In genomic region chr12:111976860-111977259, GRCh38 we compare ENCODE assay signal across 22 cellular contexts. TPM values are rescaled to one million over a fixed set of nuclear protein-coding genes. Genes with fewer than 3 reads are reported as not detected.
A peak's percentile ranks its signal among the peaks of the same experiment; 100 is the strongest.
DNase-seq lines count a peak whose midpoint lies in the region; ATAC-seq and TF ChIP-seq lines count a peak whose summit lies in the region.
"Had no signal": no experiment of that assay in that cellular context is flagged by ENCODE, and none has a peak within 500 bp of the region (broad histone marks: within the 10 kb centered on the region; RNA-seq: fewer than 3 reads in every experiment).

No MANE protein-coding gene starts in this region.

- H3K9ac ChIP-seq in SK-N-MC (ENCODE audit: insufficient read length), result no peak overlapping the region

- DNase-seq in activated naive CD4-positive, alpha-beta T cell treated with anti-CD3 and anti-CD28 coated beads for 36 hours, result no peak
- DNase-seq in Caki2 (ENCODE audit: low read depth) (peak; percentile 2), SK-N-MC (ENCODE audit: low read depth, low spot score) (no peak), mesothelial cell of epicardium (ENCODE audit: low spot score in 2 of 2, unreplicated experiment in 2 of 2) (no peak), NCI-H1694 treated with DMSO at 0.1 percent for 48 hours (lab: John Stamatoyannopoulos, UW) (no peak), aorta (no peak)
- DNase-seq: Caco-2; CD4-positive, CD25-positive, alpha-beta regulatory T cell; DND-41; GOT3; HCEC 1CT; KG1; NCI-H1092 treated with DMSO at 0.1 percent for 48 hours; NCI-H1436 treated with DMSO at 0.1 percent for 48 hours; NCI-H2029; NCI-H226; NCI-H510A treated with DMSO at 0.1 percent for 48 hours; NCI-H748 treated with DMSO at 0.1 percent for 48 hours; NK-92 treated with Interleukin-12 subunit alpha and Interleukin-12 subunit beta, amount 100 ng/mL, for 24 hours; Peyer's patch had no signal

- no peaks in the 10 kb centered on the region; the same call in 1 of the 2 replicates for H3K9me3 ChIP-seq in SK-N-MC (ENCODE audit: low read depth, low read length)
- H3K9me3 ChIP-seq in aorta (ENCODE audit: control insufficient read depth, low read length), result no peaks in the 10 kb centered on the region
- H3K9me3 ChIP-seq: Caco-2, Peyer's patch had no signal

- CTCF ChIA-PET in activated naive CD4-positive, alpha-beta T cell treated with anti-CD3 and anti-CD28 coated beads for 36 hours (lab: Charles Lee), result interaction anchor here (0.6 to 0.8 kb wide), 2 partner anchors 226 to 525 kb away, joined by 4 to 5 read pairs; no protein-coding TSS in a partner anchor

- no peak overlapping the region for H3K4me3 Mint-ChIP-seq in activated naive CD4-positive, alpha-beta T cell treated with anti-CD3 and anti-CD28 coated beads, Interleukin-2, amount 50 U/mL, for 24 hours
- no peak overlapping the region for H3K4me3 Mint-ChIP-seq in activated naive CD4-positive, alpha-beta T cell treated with anti-CD3 and anti-CD28 coated beads for 36 hours
- no peak overlapping the region for H3K4me3 Mint-ChIP-seq in mesothelial cell of epicardium
- H3K4me3 Mint-ChIP-seq: CD4-positive, CD25-positive, alpha-beta regulatory T cell had no signal

- H3K27me3 Mint-ChIP-seq in activated naive CD4-positive, alpha-beta T cell treated with anti-CD3 and anti-CD28 coated beads, Interleukin-2, amount 50 U/mL, for 24 hours, result no peaks in the 10 kb centered on the region
- no peaks in the 10 kb centered on the region for H3K27me3 Mint-ChIP-seq in activated naive CD4-positive, alpha-beta T cell treated with anti-CD3 and anti-CD28 coated beads for 36 hours (ENCODE audit: low read depth)
- H3K27me3 Mint-ChIP-seq in mesothelial cell of epicardium (ENCODE audit: low read depth), result no peaks in the 10 kb centered on the region
- H3K27me3 Mint-ChIP-seq: CD4-positive, CD25-positive, alpha-beta regulatory T cell had no signal

- intact Hi-C loops in activated naive CD4-positive, alpha-beta T cell treated with anti-CD3 and anti-CD28 coated beads for 36 hours (cut with micrococcal nuclease), result no loop called here
- intact Hi-C loops in aorta (cut with DNase I), result no loop called here

- H3K36me3 ChIP-seq in SK-N-MC (ENCODE audit: insufficient read depth, low read length), result 0 out of 2 replicates have a peak, but pooled peaks cover 4% of the 10 kb centered on the region
- H3K36me3 ChIP-seq in aorta (ENCODE audit: control insufficient read depth in 1 of 2, insufficient read depth in 2 of 2, low read length in 1 of 2), result no peaks in the 10 kb centered on the region

- H3K27ac Mint-ChIP-seq in activated naive CD4-positive, alpha-beta T cell treated with anti-CD3 and anti-CD28 coated beads, Interleukin-2, amount 50 U/mL, for 24 hours, result peak overlapping the region; percentile 86
- no peak overlapping the region for H3K27ac Mint-ChIP-seq in activated naive CD4-positive, alpha-beta T cell treated with anti-CD3 and anti-CD28 coated beads for 36 hours
- H3K27ac Mint-ChIP-seq in mesothelial cell of epicardium, result peak overlapping the region; percentile 20

- TF ChIP-seq POLR2A in GM18505 (IDR thresholded peaks at IDR 0.05; ENCODE audit: borderline replicate concordance, extremely low read depth, insufficient read depth, insufficient read length), result no peak

- ATAC-seq in aorta (ENCODE audit: low FRiP score) (no peak), GM18505 (IDR thresholded peaks at IDR 0.05; ENCODE audit: unreplicated experiment) (no peak)

- no peaks in the 10 kb centered on the region for H3K27me3 ChIP-seq in aorta (ENCODE audit: control insufficient read depth in 1 of 2, insufficient read depth in 2 of 2, low read length in 1 of 2)
- H3K27me3 ChIP-seq: Peyer's patch had no signal

- peaks cover 42% of the 10 kb centered on the region for H3K4me1 Mint-ChIP-seq in activated naive CD4-positive, alpha-beta T cell treated with anti-CD3 and anti-CD28 coated beads, Interleukin-2, amount 50 U/mL, for 24 hours
- H3K4me1 Mint-ChIP-seq in activated naive CD4-positive, alpha-beta T cell treated with anti-CD3 and anti-CD28 coated beads for 36 hours (ENCODE audit: low read depth), result peaks cover 15% of the 10 kb centered on the region
- no peaks in the 10 kb centered on the region for H3K4me1 Mint-ChIP-seq in mesothelial cell of epicardium

- in situ Hi-C loops in Caki2 (cut with HindIII; ENCODE audit: low pct_unique_long_range_greater_than_20kb, low sequenced_read_pairs), result no loop called here

- peaks cover 17% of the 10 kb centered on the region for H3K36me3 Mint-ChIP-seq in activated naive CD4-positive, alpha-beta T cell treated with anti-CD3 and anti-CD28 coated beads, Interleukin-2, amount 50 U/mL, for 24 hours
- H3K36me3 Mint-ChIP-seq in activated naive CD4-positive, alpha-beta T cell treated with anti-CD3 and anti-CD28 coated beads for 36 hours (ENCODE audit: low read depth), result no peaks in the 10 kb centered on the region
- H3K36me3 Mint-ChIP-seq in mesothelial cell of epicardium, result peaks cover 19% of the 10 kb centered on the region

- TF ChIP-seq CTCF in mesothelial cell of epicardium (IDR thresholded peaks at IDR 0.05; ENCODE audit: unreplicated experiment), result no peak

- H3K4me1 ChIP-seq in aorta (ENCODE audit: control insufficient read depth in 1 of 2, insufficient read depth in 2 of 2, low read length in 2 of 2), result no peaks in the 10 kb centered on the region
- H3K4me1 ChIP-seq: Caco-2, Peyer's patch had no signal

- no peak overlapping the region for H3K4me3 ChIP-seq in SK-N-MC
- no peak overlapping the region for H3K4me3 ChIP-seq in aorta (ENCODE audit: low read length in 2 of 2)
- H3K4me3 ChIP-seq: Peyer's patch had no signal

- H3K27ac ChIP-seq in SK-N-MC (peak overlapping the region; percentile 83), aorta (ENCODE audit: low read depth in 1 of 2, low read length in 2 of 2) (no peak overlapping the region)
- H3K27ac ChIP-seq: Peyer's patch had no signal

- no peaks in the 10 kb centered on the region for H3K9me3 Mint-ChIP-seq in activated naive CD4-positive, alpha-beta T cell treated with anti-CD3 and anti-CD28 coated beads, Interleukin-2, amount 50 U/mL, for 24 hours
- H3K9me3 Mint-ChIP-seq in activated naive CD4-positive, alpha-beta T cell treated with anti-CD3 and anti-CD28 coated beads for 36 hours, result no peaks in the 10 kb centered on the region
- H3K9me3 Mint-ChIP-seq in mesothelial cell of epicardium, result peaks cover 3% of the 10 kb centered on the region
- H3K9me3 Mint-ChIP-seq: CD4-positive, CD25-positive, alpha-beta regulatory T cell had no signal

RNA-seq across cellular contexts. Expression of gene TMEM116, which starts 36.1 kb away (rescaled TPM):
- 10 to 100 TPM; 12.7 to 13.4 TPM for total RNA-seq in activated naive CD4-positive, alpha-beta T cell treated with anti-CD3 and anti-CD28 coated beads for 36 hours
- 19.6 and 22.5 TPM in 2 replicates for total RNA-seq in Caki2 (2014; rRNA removed; shearing (Covaris generic); ENCODE audit: low replicate concordance)
- total RNA-seq in mesothelial cell of epicardium (12.0 to 16.5 TPM (median 16.0 TPM) in 3 replicates), aorta (1 to 10 TPM; 8.5 to 9.9 TPM)
- polyA plus RNA-seq in aorta, result 1 to 10 TPM; 2.4 to 9.9 TPM

RNA-seq across cellular contexts. Expression of gene ERP29, which starts 36.4 kb away (rescaled TPM):
- total RNA-seq in activated naive CD4-positive, alpha-beta T cell treated with anti-CD3 and anti-CD28 coated beads for 36 hours, result 100 to 1,000 TPM; 101 to 107 TPM
- 166 and 193 TPM in 2 replicates for total RNA-seq in Caki2 (2014; rRNA removed; shearing (Covaris generic); ENCODE audit: low replicate concordance)
- total RNA-seq in mesothelial cell of epicardium, result 96.6 to 97.6 TPM (median 97.5 TPM) in 3 replicates
- total RNA-seq in aorta, result 10 to 100 TPM; 41.5 to 62.2 TPM
- polyA plus RNA-seq in aorta, result 10 to 100 TPM; 91.4 to 96.2 TPM
